ENCODE assay signal across 8 cellular contexts in genomic region chr15:51801391-51801835, GRCh38. TPM values are rescaled to one million over a fixed set of nuclear protein-coding genes. Genes with fewer than 3 reads are reported as not detected.
DNase-seq lines count a peak whose midpoint lies in the region; ATAC-seq and TF ChIP-seq lines count a peak whose summit lies in the region.

No MANE protein-coding gene starts in this region.

- H3K4me1 ChIP-seq in BE2C (peaks cover 28% of the 10 kb centered on the region), left lung (peaks cover 0 to 7% of the 10 kb centered on the region in 2 donors)

- TF ChIP-seq CTCF in BE2C (IDR thresholded peaks at IDR 0.05; ENCODE audit: low read depth, low read length) (peak; percentile 96), activated B cell treated with CpG ODN at 0.5 μM for 24 hours (IDR thresholded peaks at IDR 0.05) (no peak), left lung (IDR thresholded peaks at IDR 0.05) (peak; percentile 35 to 37), omental fat pad (IDR thresholded peaks at IDR 0.05) (no peak)

- H3K9me3 ChIP-seq in BE2C: no peaks in the 10 kb centered on the region
- no peaks in the 10 kb centered on the region for H3K9me3 ChIP-seq in left lung

- POLR2A ChIA-PET in activated B cell treated with CpG ODN at 0.5 μM for 24 hours (lab: Charles Lee): no interaction called here

- H3K27me3 Mint-ChIP-seq in activated B cell treated with CpG ODN at 0.5 μM for 24 hours: no peaks in the 10 kb centered on the region

- intact Hi-C loops in activated B cell treated with CpG ODN at 0.5 μM for 24 hours (cut with micrococcal nuclease) (no loop called here), left lung (cut with DNase I) (no loop called here)

- H3K4me3 ChIP-seq in BE2C (ENCODE audit: low read depth, low read length) (no peak overlapping the region), left lung (no peak overlapping the region)

- H3K36me3 ChIP-seq in BE2C (peaks cover 36% of the 10 kb centered on the region), left lung (peaks cover 0 to 4% of the 10 kb centered on the region in 2 donors)

- no peaks in the 10 kb centered on the region for H3K9me3 Mint-ChIP-seq in activated B cell treated with CpG ODN at 0.5 μM for 24 hours

- DNase-seq in BE2C (peak; percentile 89), activated B cell treated with CpG ODN at 0.5 μM for 24 hours (no peak), left lung (no peak), OCI-M2 (lab: John Stamatoyannopoulos, UW; ENCODE audit: unreplicated experiment) (no peak), AG08396 (ENCODE audit: low spot score) (no peak), omental fat pad (ENCODE audit: low spot score) (no peak)

- ATAC-seq in HG02759 (IDR thresholded peaks at IDR 0.05; ENCODE audit: unreplicated experiment): peak; percentile 53
- peak; percentile 81 for ATAC-seq in activated B cell treated with CpG ODN at 0.5 μM for 24 hours (ENCODE audit: low read depth)
- ATAC-seq in left lung: peak; percentile 24
- ATAC-seq in HG03469 (IDR thresholded peaks at IDR 0.05; ENCODE audit: unreplicated experiment): no peak
- no peak for ATAC-seq in omental fat pad (ENCODE audit: low FRiP score)

- CTCF ChIA-PET in activated B cell treated with CpG ODN at 0.5 μM for 24 hours (lab: Charles Lee): interaction anchor here (2.1 kb wide), 1 partner anchor 87 kb away, joined by 4 read pairs; no protein-coding TSS in a partner anchor

- no peak overlapping the region for H3K27ac ChIP-seq in left lung

- peaks cover 6% of the 10 kb centered on the region for H3K4me1 Mint-ChIP-seq in activated B cell treated with CpG ODN at 0.5 μM for 24 hours

- H3K4me3 Mint-ChIP-seq in activated B cell treated with CpG ODN at 0.5 μM for 24 hours: no peak overlapping the region

- H3K36me3 Mint-ChIP-seq in activated B cell treated with CpG ODN at 0.5 μM for 24 hours (ENCODE audit: low read depth): peaks cover 42% of the 10 kb centered on the region

- no peak overlapping the region for H3K27ac Mint-ChIP-seq in activated B cell treated with CpG ODN at 0.5 μM for 24 hours

- H3K27me3 ChIP-seq in BE2C (no peaks in the 10 kb centered on the region), left lung (no peaks in the 10 kb centered on the region)

RNA-seq across cellular contexts. Expression of gene TMOD3, which starts 28.0 kb away (rescaled TPM):
- polyA plus RNA-seq in BE2C (2012; ENCODE audit: insufficient read depth, insufficient read length, low read depth): 11.5 TPM
- total RNA-seq in activated B cell treated with CpG ODN at 0.5 μM for 24 hours (39.0 and 47.0 TPM in 2 replicates), left lung (10 to 100 TPM; 86.3 to 90.8 TPM), omental fat pad (10 to 100 TPM; 25.7 to 47.0 (median 37.3) TPM)

RNA-seq across cellular contexts. Expression of gene TMOD2, which starts 50.0 kb away (rescaled TPM):
- 12.9 TPM for polyA plus RNA-seq in BE2C (2012; ENCODE audit: insufficient read depth, insufficient read length, low read depth)
- total RNA-seq in activated B cell treated with CpG ODN at 0.5 μM for 24 hours: 11.3 and 14.6 TPM in 2 replicates
- total RNA-seq in left lung: 10 to 100 TPM; 10.8 to 11.3 TPM
- 10 to 100 TPM in 2 of 4 donors, 1 to 10 TPM in 2; 6.5 to 28.5 (median 12.4) TPM for total RNA-seq in omental fat pad

Comparison
In these comparisons a context has a peak if more than half of its experiments do, and no peak if none do; other contexts are left out.
1. CTCF ChIP-seq: peak in BE2C (single experiment) and left lung (2 of 2); none in activated B cell treated with CpG ODN at 0.5 μM for 24 hours (single experiment) and omental fat pad (0 of 3).
2. ATAC-seq: peak in HG02759 (single experiment), activated B cell treated with CpG ODN at 0.5 μM for 24 hours (single experiment) and left lung (single experiment); none in HG03469 (single experiment) and omental fat pad (single experiment).